1 cellular context compared by ENCODE assay signal in the genomic region with DNA sequence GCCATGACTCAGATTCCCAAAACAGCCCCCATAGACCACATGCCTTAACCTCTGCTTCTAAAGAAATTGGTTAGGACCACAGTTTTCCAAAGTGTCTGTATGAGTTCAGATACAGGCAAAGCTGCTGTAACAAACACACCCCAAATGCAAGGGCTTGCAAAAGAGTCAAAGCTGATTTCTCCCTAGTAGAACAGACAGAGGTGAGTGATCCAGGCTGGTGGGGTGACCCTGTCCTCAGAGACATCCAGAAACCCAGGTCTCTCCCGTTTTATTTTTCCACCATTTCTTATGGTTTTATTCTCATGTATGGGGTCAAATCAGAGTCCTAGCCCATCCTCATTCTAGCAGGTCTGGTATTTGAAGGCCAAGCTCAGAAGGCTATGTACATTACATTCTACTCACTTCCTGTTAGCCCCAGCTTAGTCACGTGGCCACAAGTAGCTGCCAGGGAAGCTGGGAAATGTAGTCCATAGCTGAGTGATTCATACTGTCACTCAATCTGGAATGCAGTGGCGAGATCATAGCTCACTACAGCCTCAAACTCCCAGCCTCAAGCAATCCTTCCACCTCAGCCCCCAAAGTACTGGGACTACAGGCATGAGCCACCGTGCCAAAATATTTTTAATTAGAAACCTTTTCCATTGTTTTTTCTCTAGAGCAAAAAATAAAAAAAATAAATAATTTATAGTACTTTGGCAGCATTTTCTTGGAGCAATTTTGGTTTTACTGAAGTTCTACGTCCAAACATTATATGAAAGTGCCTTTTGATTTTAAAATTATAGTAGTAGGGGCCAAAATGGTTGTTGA.
TF ChIP-seq lines count a peak whose summit lies in the region.

No MANE protein-coding gene starts in this region.

TF ChIP-seq in K562, 482 proteins besides CTCF, POLR2A, EP300 and RAD21 (continued from another document and continues in another):
- TF ChIP-seq, protein P1, sequence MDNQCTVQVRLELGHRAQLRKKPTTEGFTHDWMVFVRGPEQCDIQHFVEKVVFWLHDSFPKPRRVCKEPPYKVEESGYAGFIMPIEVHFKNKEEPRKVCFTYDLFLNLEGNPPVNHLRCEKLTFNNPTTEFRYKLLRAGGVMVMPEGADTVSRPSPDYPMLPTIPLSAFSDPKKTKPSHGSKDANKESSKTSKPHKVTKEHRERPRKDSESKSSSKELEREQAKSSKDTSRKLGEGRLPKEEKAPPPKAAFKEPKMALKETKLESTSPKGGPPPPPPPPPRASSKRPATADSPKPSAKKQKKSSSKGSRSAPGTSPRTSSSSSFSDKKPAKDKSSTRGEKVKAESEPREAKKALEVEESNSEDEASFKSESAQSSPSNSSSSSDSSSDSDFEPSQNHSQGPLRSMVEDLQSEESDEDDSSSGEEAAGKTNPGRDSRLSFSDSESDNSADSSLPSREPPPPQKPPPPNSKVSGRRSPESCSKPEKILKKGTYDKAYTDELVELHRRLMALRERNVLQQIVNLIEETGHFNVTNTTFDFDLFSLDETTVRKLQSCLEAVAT (IDR thresholded peaks at IDR 0.05): no peak
- peak in 1 of 2 experiments; percentile 85; a peak in 2 of 3 replicates for TF ChIP-seq CBX3 (IDR thresholded peaks at IDR 0.05; ENCODE audit: borderline replicate concordance in 1 of 2, low read length in 2 of 2)
- TF ChIP-seq LCOR (CRISPR knock-in tag; IDR thresholded peaks at IDR 0.05): no peak
- no peak for TF ChIP-seq GATA2 (CRISPR knock-in tag; IDR thresholded peaks at IDR 0.05)
- TF ChIP-seq, protein P2, sequence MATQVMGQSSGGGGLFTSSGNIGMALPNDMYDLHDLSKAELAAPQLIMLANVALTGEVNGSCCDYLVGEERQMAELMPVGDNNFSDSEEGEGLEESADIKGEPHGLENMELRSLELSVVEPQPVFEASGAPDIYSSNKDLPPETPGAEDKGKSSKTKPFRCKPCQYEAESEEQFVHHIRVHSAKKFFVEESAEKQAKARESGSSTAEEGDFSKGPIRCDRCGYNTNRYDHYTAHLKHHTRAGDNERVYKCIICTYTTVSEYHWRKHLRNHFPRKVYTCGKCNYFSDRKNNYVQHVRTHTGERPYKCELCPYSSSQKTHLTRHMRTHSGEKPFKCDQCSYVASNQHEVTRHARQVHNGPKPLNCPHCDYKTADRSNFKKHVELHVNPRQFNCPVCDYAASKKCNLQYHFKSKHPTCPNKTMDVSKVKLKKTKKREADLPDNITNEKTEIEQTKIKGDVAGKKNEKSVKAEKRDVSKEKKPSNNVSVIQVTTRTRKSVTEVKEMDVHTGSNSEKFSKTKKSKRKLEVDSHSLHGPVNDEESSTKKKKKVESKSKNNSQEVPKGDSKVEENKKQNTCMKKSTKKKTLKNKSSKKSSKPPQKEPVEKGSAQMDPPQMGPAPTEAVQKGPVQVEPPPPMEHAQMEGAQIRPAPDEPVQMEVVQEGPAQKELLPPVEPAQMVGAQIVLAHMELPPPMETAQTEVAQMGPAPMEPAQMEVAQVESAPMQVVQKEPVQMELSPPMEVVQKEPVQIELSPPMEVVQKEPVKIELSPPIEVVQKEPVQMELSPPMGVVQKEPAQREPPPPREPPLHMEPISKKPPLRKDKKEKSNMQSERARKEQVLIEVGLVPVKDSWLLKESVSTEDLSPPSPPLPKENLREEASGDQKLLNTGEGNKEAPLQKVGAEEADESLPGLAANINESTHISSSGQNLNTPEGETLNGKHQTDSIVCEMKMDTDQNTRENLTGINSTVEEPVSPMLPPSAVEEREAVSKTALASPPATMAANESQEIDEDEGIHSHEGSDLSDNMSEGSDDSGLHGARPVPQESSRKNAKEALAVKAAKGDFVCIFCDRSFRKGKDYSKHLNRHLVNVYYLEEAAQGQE (CRISPR knock-in tag; IDR thresholded peaks at IDR 0.05; ENCODE audit: low read depth): no peak
- no peak for TF ChIP-seq BRD4 (IDR thresholded peaks at IDR 0.05)
- no peak for TF ChIP-seq DIDO1 (tag; IDR thresholded peaks at IDR 0.05; ENCODE audit: low read depth)
- no peak for TF ChIP-seq SMAD1 (IDR thresholded peaks at IDR 0.05; ENCODE audit: low read depth, low read length, partially characterized antibody)
- TF ChIP-seq E2F3 (CRISPR knock-in tag; IDR thresholded peaks at IDR 0.05): no peak
- no peak for TF ChIP-seq NFATC3 (IDR thresholded peaks at IDR 0.05)
- 0 out of 2 replicates have a peak, but pooled peaks have one; percentile 66 for TF ChIP-seq JUN (IDR thresholded peaks at IDR 0.05; ENCODE audit: borderline replicate concordance, low read depth, low read length)
- TF ChIP-seq JUN (CRISPR knock-in tag; IDR thresholded peaks at IDR 0.05; ENCODE audit: borderline replicate concordance): no peak
- peak; percentile 97 for TF ChIP-seq ZNF12 (CRISPR knock-in tag; IDR thresholded peaks at IDR 0.05)
- no peak for TF ChIP-seq NELFE (IDR thresholded peaks at IDR 0.05; ENCODE audit: insufficient read depth, insufficient read length)
- TF ChIP-seq MTA1 (IDR thresholded peaks at IDR 0.05; ENCODE audit: borderline replicate concordance): no peak
- no peak for TF ChIP-seq ZNF584 (CRISPR knock-in tag; IDR thresholded peaks at IDR 0.05; ENCODE audit: low read depth)
- no peak for TF ChIP-seq FOXJ3 (CRISPR knock-in tag; IDR thresholded peaks at IDR 0.05)
- TF ChIP-seq MTA3 (IDR thresholded peaks at IDR 0.05; ENCODE audit: borderline replicate concordance): no peak
- no peak for TF ChIP-seq SMAD3 (CRISPR knock-in tag; conservative IDR thresholded peaks at IDR 0.05)
- TF ChIP-seq ZNF436 (CRISPR knock-in tag; IDR thresholded peaks at IDR 0.05): no peak
- no peak for TF ChIP-seq ZC3H4 (CRISPR knock-in tag; IDR thresholded peaks at IDR 0.05; ENCODE audit: borderline replicate concordance)
- no peak for TF ChIP-seq ZNF561 (CRISPR knock-in tag; conservative IDR thresholded peaks at IDR 0.05)
- TF ChIP-seq, protein P3, sequence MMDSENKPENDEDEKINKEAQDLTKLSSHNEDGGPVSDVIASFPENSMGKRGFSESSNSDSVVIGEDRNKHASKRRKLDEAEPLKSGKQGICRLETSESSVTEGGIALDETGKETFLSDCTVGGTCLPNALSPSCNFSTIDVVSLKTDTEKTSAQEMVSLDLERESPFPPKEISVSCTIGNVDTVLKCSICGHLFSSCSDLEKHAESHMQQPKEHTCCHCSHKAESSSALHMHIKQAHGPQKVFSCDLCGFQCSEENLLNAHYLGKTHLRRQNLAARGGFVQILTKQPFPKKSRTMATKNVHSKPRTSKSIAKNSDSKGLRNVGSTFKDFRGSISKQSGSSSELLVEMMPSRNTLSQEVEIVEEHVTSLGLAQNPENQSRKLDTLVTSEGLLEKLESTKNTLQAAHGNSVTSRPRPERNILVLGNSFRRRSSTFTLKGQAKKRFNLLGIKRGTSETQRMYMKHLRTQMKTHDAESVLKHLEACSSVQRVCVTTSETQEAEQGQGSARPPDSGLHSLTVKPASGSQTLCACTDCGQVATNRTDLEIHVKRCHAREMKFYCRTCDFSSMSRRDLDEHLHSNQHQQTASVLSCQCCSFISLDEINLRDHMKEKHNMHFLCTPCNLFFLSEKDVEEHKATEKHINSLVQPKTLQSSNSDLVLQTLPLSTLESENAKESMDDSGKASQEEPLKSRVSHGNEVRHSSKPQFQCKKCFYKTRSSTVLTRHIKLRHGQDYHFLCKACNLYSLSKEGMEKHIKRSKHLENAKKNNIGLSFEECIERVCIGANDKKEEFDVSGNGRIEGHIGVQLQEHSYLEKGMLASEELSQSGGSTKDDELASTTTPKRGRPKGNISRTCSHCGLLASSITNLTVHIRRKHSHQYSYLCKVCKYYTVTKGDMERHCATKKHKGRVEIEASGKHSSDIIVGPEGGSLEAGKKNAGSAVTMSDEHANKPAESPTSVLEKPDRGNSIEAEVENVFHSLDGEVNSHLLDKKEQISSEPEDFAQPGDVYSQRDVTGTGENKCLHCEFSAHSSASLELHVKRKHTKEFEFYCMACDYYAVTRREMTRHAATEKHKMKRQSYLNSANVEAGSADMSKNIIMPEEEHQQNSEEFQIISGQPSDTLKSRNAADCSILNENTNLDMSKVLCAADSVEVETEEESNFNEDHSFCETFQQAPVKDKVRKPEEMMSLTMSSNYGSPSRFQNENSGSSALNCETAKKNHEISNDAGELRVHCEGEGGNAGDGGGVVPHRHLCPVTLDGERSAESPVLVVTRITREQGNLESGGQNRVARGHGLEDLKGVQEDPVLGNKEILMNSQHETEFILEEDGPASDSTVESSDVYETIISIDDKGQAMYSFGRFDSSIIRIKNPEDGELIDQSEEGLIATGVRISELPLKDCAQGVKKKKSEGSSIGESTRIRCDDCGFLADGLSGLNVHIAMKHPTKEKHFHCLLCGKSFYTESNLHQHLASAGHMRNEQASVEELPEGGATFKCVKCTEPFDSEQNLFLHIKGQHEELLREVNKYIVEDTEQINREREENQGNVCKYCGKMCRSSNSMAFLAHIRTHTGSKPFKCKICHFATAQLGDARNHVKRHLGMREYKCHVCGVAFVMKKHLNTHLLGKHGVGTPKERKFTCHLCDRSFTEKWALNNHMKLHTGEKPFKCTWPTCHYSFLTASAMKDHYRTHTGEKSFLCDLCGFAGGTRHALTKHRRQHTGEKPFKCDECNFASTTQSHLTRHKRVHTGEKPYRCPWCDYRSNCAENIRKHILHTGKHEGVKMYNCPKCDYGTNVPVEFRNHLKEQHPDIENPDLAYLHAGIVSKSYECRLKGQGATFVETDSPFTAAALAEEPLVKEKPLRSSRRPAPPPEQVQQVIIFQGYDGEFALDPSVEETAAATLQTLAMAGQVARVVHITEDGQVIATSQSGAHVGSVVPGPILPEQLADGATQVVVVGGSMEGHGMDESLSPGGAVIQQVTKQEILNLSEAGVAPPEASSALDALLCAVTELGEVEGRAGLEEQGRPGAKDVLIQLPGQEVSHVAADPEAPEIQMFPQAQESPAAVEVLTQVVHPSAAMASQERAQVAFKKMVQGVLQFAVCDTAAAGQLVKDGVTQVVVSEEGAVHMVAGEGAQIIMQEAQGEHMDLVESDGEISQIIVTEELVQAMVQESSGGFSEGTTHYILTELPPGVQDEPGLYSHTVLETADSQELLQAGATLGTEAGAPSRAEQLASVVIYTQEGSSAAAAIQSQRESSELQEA (IDR thresholded peaks at IDR 0.05; ENCODE audit: low read depth): no peak
- TF ChIP-seq GABPB1 (CRISPR knock-in tag; IDR thresholded peaks at IDR 0.05): peak; percentile 83
- TF ChIP-seq SP1 (CRISPR knock-in tag; IDR thresholded peaks at IDR 0.05): no peak
- no peak for TF ChIP-seq ZNF263 (CRISPR knock-in tag; IDR thresholded peaks at IDR 0.05; ENCODE audit: borderline replicate concordance)
- no peak for TF ChIP-seq PHF21A (IDR thresholded peaks at IDR 0.05; ENCODE audit: borderline replicate concordance, low read depth)
- TF ChIP-seq, protein P4, sequence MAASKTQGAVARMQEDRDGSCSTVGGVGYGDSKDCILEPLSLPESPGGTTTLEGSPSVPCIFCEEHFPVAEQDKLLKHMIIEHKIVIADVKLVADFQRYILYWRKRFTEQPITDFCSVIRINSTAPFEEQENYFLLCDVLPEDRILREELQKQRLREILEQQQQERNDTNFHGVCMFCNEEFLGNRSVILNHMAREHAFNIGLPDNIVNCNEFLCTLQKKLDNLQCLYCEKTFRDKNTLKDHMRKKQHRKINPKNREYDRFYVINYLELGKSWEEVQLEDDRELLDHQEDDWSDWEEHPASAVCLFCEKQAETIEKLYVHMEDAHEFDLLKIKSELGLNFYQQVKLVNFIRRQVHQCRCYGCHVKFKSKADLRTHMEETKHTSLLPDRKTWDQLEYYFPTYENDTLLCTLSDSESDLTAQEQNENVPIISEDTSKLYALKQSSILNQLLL (CRISPR knock-in tag; IDR thresholded peaks at IDR 0.05; ENCODE audit: borderline replicate concordance): no peak
- TF ChIP-seq GATAD2B (IDR thresholded peaks at IDR 0.05; ENCODE audit: borderline replicate concordance): no peak
- no peak for TF ChIP-seq ZNF253 (CRISPR knock-in tag; conservative IDR thresholded peaks at IDR 0.05)
- peak; percentile 95 for TF ChIP-seq PHF20 (IDR thresholded peaks at IDR 0.05; ENCODE audit: partially characterized antibody)
- TF ChIP-seq, protein P5, sequence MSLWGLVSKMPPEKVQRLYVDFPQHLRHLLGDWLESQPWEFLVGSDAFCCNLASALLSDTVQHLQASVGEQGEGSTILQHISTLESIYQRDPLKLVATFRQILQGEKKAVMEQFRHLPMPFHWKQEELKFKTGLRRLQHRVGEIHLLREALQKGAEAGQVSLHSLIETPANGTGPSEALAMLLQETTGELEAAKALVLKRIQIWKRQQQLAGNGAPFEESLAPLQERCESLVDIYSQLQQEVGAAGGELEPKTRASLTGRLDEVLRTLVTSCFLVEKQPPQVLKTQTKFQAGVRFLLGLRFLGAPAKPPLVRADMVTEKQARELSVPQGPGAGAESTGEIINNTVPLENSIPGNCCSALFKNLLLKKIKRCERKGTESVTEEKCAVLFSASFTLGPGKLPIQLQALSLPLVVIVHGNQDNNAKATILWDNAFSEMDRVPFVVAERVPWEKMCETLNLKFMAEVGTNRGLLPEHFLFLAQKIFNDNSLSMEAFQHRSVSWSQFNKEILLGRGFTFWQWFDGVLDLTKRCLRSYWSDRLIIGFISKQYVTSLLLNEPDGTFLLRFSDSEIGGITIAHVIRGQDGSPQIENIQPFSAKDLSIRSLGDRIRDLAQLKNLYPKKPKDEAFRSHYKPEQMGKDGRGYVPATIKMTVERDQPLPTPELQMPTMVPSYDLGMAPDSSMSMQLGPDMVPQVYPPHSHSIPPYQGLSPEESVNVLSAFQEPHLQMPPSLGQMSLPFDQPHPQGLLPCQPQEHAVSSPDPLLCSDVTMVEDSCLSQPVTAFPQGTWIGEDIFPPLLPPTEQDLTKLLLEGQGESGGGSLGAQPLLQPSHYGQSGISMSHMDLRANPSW (CRISPR knock-in tag; IDR thresholded peaks at IDR 0.05): no peak
- no peak for TF ChIP-seq MTA2 (IDR thresholded peaks at IDR 0.05; ENCODE audit: low read depth)
- TF ChIP-seq ZNF408 (CRISPR knock-in tag; IDR thresholded peaks at IDR 0.05; ENCODE audit: low read depth): no peak
- no peak for TF ChIP-seq IFI16 (CRISPR knock-in tag; IDR thresholded peaks at IDR 0.05)
- no peak for TF ChIP-seq HOXB6 (CRISPR knock-in tag; IDR thresholded peaks at IDR 0.05; ENCODE audit: borderline replicate concordance)
- no peak for TF ChIP-seq ZNF224 (CRISPR knock-in tag; IDR thresholded peaks at IDR 0.05)
- TF ChIP-seq, protein P6, sequence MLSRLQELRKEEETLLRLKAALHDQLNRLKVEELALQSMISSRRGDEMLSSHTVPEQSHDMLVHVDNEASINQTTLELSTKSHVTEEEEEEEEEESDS (CRISPR knock-in tag; IDR thresholded peaks at IDR 0.05): no peak
- TF ChIP-seq CCAR2 (IDR thresholded peaks at IDR 0.05; ENCODE audit: low read depth, low read length): no peak
- TF ChIP-seq, protein P7, sequence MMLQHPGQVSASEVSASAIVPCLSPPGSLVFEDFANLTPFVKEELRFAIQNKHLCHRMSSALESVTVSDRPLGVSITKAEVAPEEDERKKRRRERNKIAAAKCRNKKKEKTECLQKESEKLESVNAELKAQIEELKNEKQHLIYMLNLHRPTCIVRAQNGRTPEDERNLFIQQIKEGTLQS (IDR thresholded peaks at IDR 0.05): peak; percentile 56
- TF ChIP-seq, protein P7 (CRISPR knock-in tag; conservative IDR thresholded peaks at IDR 0.05): no peak
- TF ChIP-seq NFE2L1 (tag; IDR thresholded peaks at IDR 0.05; ENCODE audit: borderline replicate concordance, low read depth): no peak
- TF ChIP-seq ZNF174 (CRISPR knock-in tag; IDR thresholded peaks at IDR 0.05): no peak
- TF ChIP-seq TEAD1 (CRISPR knock-in tag; IDR thresholded peaks at IDR 0.05): 0 out of 4 replicates have a peak, but pooled peaks of 1 of the 2 experiments have one; percentile 47
- TF ChIP-seq CTBP1 (IDR thresholded peaks at IDR 0.05; ENCODE audit: borderline replicate concordance): no peak
- TF ChIP-seq RBM14 (IDR thresholded peaks at IDR 0.05; ENCODE audit: borderline replicate concordance, insufficient read depth, low read depth, low read length): no peak
- no peak for TF ChIP-seq RNF2 (IDR thresholded peaks at IDR 0.05)
- TF ChIP-seq ETV1 (tag; conservative IDR thresholded peaks at IDR 0.05; ENCODE audit: low read depth): peak; percentile 36; the same call in 1 of the 2 replicates
